Comparison of ENCODE assay signal across 26 cellular contexts in the genomic region with DNA sequence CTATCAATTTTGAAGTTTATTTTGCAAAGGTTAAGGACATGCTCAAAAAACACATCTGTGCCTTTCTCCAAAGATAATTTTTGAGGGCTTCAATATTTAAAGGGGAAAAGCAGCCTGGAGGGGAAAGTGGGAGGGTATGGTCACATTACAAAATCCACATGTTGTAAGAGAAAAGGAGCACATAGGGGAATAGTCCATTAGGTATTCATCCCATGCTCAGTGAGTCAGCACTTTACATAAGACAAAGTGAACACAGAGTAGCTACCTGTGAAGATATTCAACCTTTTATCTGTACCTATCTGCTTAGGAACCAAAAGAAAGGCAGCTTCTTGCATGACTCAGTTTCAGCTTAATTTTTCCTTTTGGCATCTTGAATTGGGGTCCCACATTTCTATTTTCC.
DNase-seq lines count a peak whose midpoint lies in the region; ATAC-seq and TF ChIP-seq lines count a peak whose summit lies in the region.
"Had no signal": no experiment of that assay in that cellular context is flagged by ENCODE, and none has a peak within 500 bp of the region (broad histone marks: within the 10 kb centered on the region; RNA-seq: fewer than 3 reads in every experiment).

No MANE protein-coding gene starts in this region.

- peak overlapping the region; percentile 16 for H2AFZ ChIP-seq in mammary epithelial cell (ENCODE audit: low read depth, low read length)

- H3K4me1 ChIP-seq in mammary epithelial cell (ENCODE audit: insufficient read depth, low read length) = no peaks in the 10 kb centered on the region
- H3K4me1 ChIP-seq: esophagus muscularis mucosa, gastroesophageal sphincter had no signal

- dilution Hi-C loops in mammary epithelial cell (cut with HindIII; ENCODE audit: low sequenced_read_pairs) = no loop called here

- H3K4me3 Mint-ChIP-seq in HFFc6 = peak overlapping the region; percentile 27; the same call in 1 of the 2 replicates
- no peak overlapping the region for H3K4me3 Mint-ChIP-seq in activated CD4-positive, alpha-beta memory T cell treated with anti-CD3 and anti-CD28 coated beads for 36 hours
- H3K4me3 Mint-ChIP-seq: activated naive CD8-positive, alpha-beta T cell; activated T-helper 17 cell treated with anti-CD3 and anti-CD28 coated beads, Interleukin-2, amount 50 U/mL, for 72 hours; CD4-positive, CD25-positive, alpha-beta regulatory T cell; naive B cell; stimulated activated naive CD8-positive, alpha-beta T cell treated with anti-CD3 and anti-CD28 coated beads, Interleukin-15, Interleukin-2, amounts not matched to agents 100 ng/mL and 50 ng/mL, for 24 hours; T-helper 1 cell treated with Interleukin-12 subunit alpha and Interleukin-12 subunit beta and Interleukin-4 antibody, amounts not matched to agents 30 μg/mL and 1 μg/mL, for 36 hours had no signal

- CTCF ChIA-PET in mammary epithelial cell (lab: Charles Lee; ENCODE audit: low non-redundant PET) = no interaction called here
- CTCF ChIA-PET in activated CD4-positive, alpha-beta memory T cell treated with anti-CD3 and anti-CD28 coated beads for 36 hours (lab: Charles Lee) = no interaction called here

- peaks cover 2% of the 10 kb centered on the region; the same call in 1 of the 2 replicates for H3K27me3 Mint-ChIP-seq in HFFc6 (ENCODE audit: insufficient read depth)
- H3K27me3 Mint-ChIP-seq in activated CD4-positive, alpha-beta memory T cell treated with anti-CD3 and anti-CD28 coated beads for 36 hours = no peaks in the 10 kb centered on the region
- H3K27me3 Mint-ChIP-seq: activated naive CD8-positive, alpha-beta T cell; CD4-positive, CD25-positive, alpha-beta regulatory T cell; naive B cell; stimulated activated naive CD8-positive, alpha-beta T cell treated with anti-CD3 and anti-CD28 coated beads, Interleukin-15, Interleukin-2, amounts not matched to agents 100 ng/mL and 50 ng/mL, for 24 hours had no signal

- no peak overlapping the region for H3K4me2 ChIP-seq in mammary epithelial cell (ENCODE audit: insufficient read depth, low read depth, low read length)

- H3K9me3 ChIP-seq in mammary epithelial cell (replicated peaks; ENCODE audit: insufficient read depth, low read length) = no peaks in the 10 kb centered on the region
- H3K9me3 ChIP-seq: esophagus muscularis mucosa, gastroesophageal sphincter, thyroid gland had no signal

- no peaks in the 10 kb centered on the region for H3K36me3 Mint-ChIP-seq in HFFc6 (ENCODE audit: low read depth)
- H3K36me3 Mint-ChIP-seq in activated CD4-positive, alpha-beta memory T cell treated with anti-CD3 and anti-CD28 coated beads for 36 hours = no peaks in the 10 kb centered on the region
- H3K36me3 Mint-ChIP-seq: activated naive CD8-positive, alpha-beta T cell; CD4-positive, CD25-positive, alpha-beta regulatory T cell; naive B cell had no signal

- in situ Hi-C loops in mammary epithelial cell (cut with MboI; ENCODE audit: low sequenced_read_pairs in 2 of 2) = no loop called here

- no peaks in the 10 kb centered on the region for H3K36me3 ChIP-seq in mammary epithelial cell (ENCODE audit: insufficient read depth, low read length)
- no peaks in the 10 kb centered on the region for H3K36me3 ChIP-seq in kidney epithelial cell (ENCODE audit: control insufficient read depth, insufficient read depth, low read length)
- H3K36me3 ChIP-seq: esophagus muscularis mucosa, gastroesophageal sphincter, thyroid gland had no signal

- BruUV-seq in mammary epithelial cell (replicated peaks; lab: Mats Ljungman, UMichigan) = no TSS peak

- no peak for TF ChIP-seq CTCF in HFFc6 (IDR thresholded peaks at IDR 0.05)
- TF ChIP-seq CTCF in mammary epithelial cell (conservative IDR thresholded peaks at IDR 0.05 in 1 of 2, IDR thresholded peaks at IDR 0.05 in 1 of 2; ENCODE audit: extremely low read depth in 1 of 2, insufficient read depth in 1 of 2, low read depth in 1 of 2, low read length in 2 of 2) = no peak
- no peak for TF ChIP-seq CTCF in kidney epithelial cell (IDR thresholded peaks at IDR 0.05; ENCODE audit: insufficient read depth, low read length, poor library complexity, severe bottlenecking)

- POLR2A ChIA-PET in activated CD4-positive, alpha-beta memory T cell treated with anti-CD3 and anti-CD28 coated beads for 36 hours (lab: Charles Lee) = no interaction called here

- no peak for ATAC-seq in HG02759 (IDR thresholded peaks at IDR 0.05; ENCODE audit: unreplicated experiment)
- ATAC-seq: activated T-helper 17 cell treated with anti-CD3 and anti-CD28 coated beads, Interleukin-2, amount 50 U/mL, for 72 hours; gastroesophageal sphincter; left cardiac atrium had no signal

- peaks cover 41% of the 10 kb centered on the region for H3K4me1 Mint-ChIP-seq in HFFc6 (ENCODE audit: low read depth)
- no peaks in the 10 kb centered on the region for H3K4me1 Mint-ChIP-seq in activated CD4-positive, alpha-beta memory T cell treated with anti-CD3 and anti-CD28 coated beads for 36 hours (ENCODE audit: low read depth)
- H3K4me1 Mint-ChIP-seq: activated T-helper 17 cell treated with anti-CD3 and anti-CD28 coated beads, Interleukin-2, amount 50 U/mL, for 72 hours; CD4-positive, CD25-positive, alpha-beta regulatory T cell; naive B cell had no signal

- peak overlapping the region; percentile 27; the same call in 1 of the 2 replicates for H3K27ac Mint-ChIP-seq in HFFc6
- no peak overlapping the region for H3K27ac Mint-ChIP-seq in activated CD4-positive, alpha-beta memory T cell treated with anti-CD3 and anti-CD28 coated beads for 36 hours
- H3K27ac Mint-ChIP-seq: activated naive CD8-positive, alpha-beta T cell; activated T-helper 17 cell treated with anti-CD3 and anti-CD28 coated beads, Interleukin-2, amount 50 U/mL, for 72 hours; CD4-positive, CD25-positive, alpha-beta regulatory T cell; stimulated activated naive CD8-positive, alpha-beta T cell treated with anti-CD3 and anti-CD28 coated beads, Interleukin-15, Interleukin-2, amounts not matched to agents 100 ng/mL and 50 ng/mL, for 24 hours; T-helper 1 cell treated with Interleukin-12 subunit alpha and Interleukin-12 subunit beta and Interleukin-4 antibody, amounts not matched to agents 30 μg/mL and 1 μg/mL, for 36 hours had no signal

- H3K79me2 ChIP-seq in mammary epithelial cell (ENCODE audit: insufficient read depth, low read length) = no peaks in the 10 kb centered on the region

- no peak overlapping the region for H3K27ac ChIP-seq in mammary epithelial cell (ENCODE audit: insufficient read depth, low read depth, low read length)
- H3K27ac ChIP-seq: esophagus muscularis mucosa, gastroesophageal sphincter, thyroid gland had no signal

- H3K9me3 Mint-ChIP-seq in HFFc6 = no peaks in the 10 kb centered on the region
- H3K9me3 Mint-ChIP-seq in activated CD4-positive, alpha-beta memory T cell treated with anti-CD3 and anti-CD28 coated beads for 36 hours = no peaks in the 10 kb centered on the region
- H3K9me3 Mint-ChIP-seq: activated T-helper 17 cell treated with anti-CD3 and anti-CD28 coated beads, Interleukin-2, amount 50 U/mL, for 72 hours; stimulated activated naive CD8-positive, alpha-beta T cell treated with anti-CD3 and anti-CD28 coated beads, Interleukin-15, Interleukin-2, amounts not matched to agents 100 ng/mL and 50 ng/mL, for 24 hours; T-helper 1 cell treated with Interleukin-12 subunit alpha and Interleukin-12 subunit beta and Interleukin-4 antibody, amounts not matched to agents 30 μg/mL and 1 μg/mL, for 36 hours had no signal

- no peak overlapping the region for H3K9ac ChIP-seq in mammary epithelial cell (ENCODE audit: insufficient read depth, low read length)

- no peak overlapping the region for H3K4me3 ChIP-seq in mammary epithelial cell (replicated peaks in 1 of 3; ENCODE audit: insufficient read depth in 1 of 3, low read depth in 2 of 3, low read length in 3 of 3)
- H3K4me3 ChIP-seq in kidney epithelial cell (ENCODE audit: low read depth, low read length) = no peak overlapping the region
- H3K4me3 ChIP-seq: esophagus muscularis mucosa, gastroesophageal sphincter, thyroid gland had no signal

- H3K27me3 ChIP-seq in mammary epithelial cell (ENCODE audit: insufficient read depth, low read length) (no peaks in the 10 kb centered on the region), kidney epithelial cell (ENCODE audit: control insufficient read depth, insufficient read depth, low read length) (no peaks in the 10 kb centered on the region)
- H3K27me3 ChIP-seq: esophagus muscularis mucosa, gastroesophageal sphincter, thyroid gland had no signal

- H4K20me1 ChIP-seq in mammary epithelial cell (ENCODE audit: insufficient read depth, low read length) = no peaks in the 10 kb centered on the region

- intact Hi-C loops in mammary epithelial cell (cut with micrococcal nuclease) = no loop called here
- intact Hi-C loops in activated CD4-positive, alpha-beta memory T cell treated with anti-CD3 and anti-CD28 coated beads for 36 hours (cut with micrococcal nuclease) = no loop called here

- no peak for DNase-seq in HFFc6
- peak; percentile 23 for DNase-seq in NCI-H146 treated with DMSO at 0.1 percent for 48 hours (lab: John Stamatoyannopoulos, UW; ENCODE audit: unreplicated experiment)
- peak; percentile 22 for DNase-seq in mammary epithelial cell
- peak; percentile 2 for DNase-seq in kidney epithelial cell (ENCODE audit: low read depth)
- DNase-seq in activated CD4-positive, alpha-beta memory T cell treated with anti-CD3 and anti-CD28 coated beads for 36 hours = no peak
- no peak for DNase-seq in activated CD4-positive, CD25-positive, alpha-beta regulatory T cell treated with anti-CD3 and anti-CD28 coated beads, Interleukin-2, amount 50 U/mL, for 72 hours
- DNase-seq: activated CD4-positive, alpha-beta T cell treated with anti-CD3 and anti-CD28 coated beads for 48 hours; CD4-positive, CD25-positive, alpha-beta regulatory T cell; cerebellar nuclear complex; HCEC 1CT; left cardiac atrium; mesenchymal stem cell; naive B cell; NCI-H2171 treated with DMSO at 0.1 percent for 48 hours; NCI-H526 treated with DMSO at 0.1 percent for 48 hours; OCI-M1; retina; stimulated activated CD4-positive, alpha-beta T cell treated with anti-CD3 and anti-CD28 coated beads, Interleukin-12 subunit alpha, Interleukin-12 subunit beta, amount 100 ng/mL, for 4 hours; thyroid gland had no signal

Comparison
In these comparisons a context has a peak if more than half of its experiments do, and no peak if none do; other contexts are left out.
1. DNase-seq: peak in NCI-H146 treated with DMSO at 0.1 percent for 48 hours (single experiment), mammary epithelial cell (single experiment) and kidney epithelial cell (single experiment); none in HFFc6 (single experiment), activated CD4-positive, alpha-beta memory T cell treated with anti-CD3 and anti-CD28 coated beads for 36 hours (single experiment) and activated CD4-positive, CD25-positive, alpha-beta regulatory T cell treated with anti-CD3 and anti-CD28 coated beads, Interleukin-2, amount 50 U/mL, for 72 hours (single experiment).